Comparison of ENCODE assay signal across 11 cellular contexts in genomic region chr3:11508346-11509174, GRCh38.
A peak's percentile ranks its signal among the peaks of the same experiment; 100 is the strongest.
DNase-seq lines count a peak whose midpoint lies in the region; ATAC-seq and TF ChIP-seq lines count a peak whose summit lies in the region.
"Had no signal": no experiment of that assay in that cellular context is flagged by ENCODE, and none has a peak within 500 bp of the region (broad histone marks: within the 10 kb centered on the region; RNA-seq: fewer than 3 reads in every experiment).

No MANE protein-coding gene starts in this region.

- H3K36me3 ChIP-seq in SJSA1 (no peaks in the 10 kb centered on the region), endodermal cell (ENCODE audit: control insufficient read depth, insufficient read depth, low read length) (no peaks in the 10 kb centered on the region), muscle layer of duodenum (ENCODE audit: control insufficient read depth in 1 of 2, insufficient read depth in 2 of 2, low read length in 2 of 2) (no peaks in the 10 kb centered on the region)

- TF ChIP-seq CTCF in endodermal cell (conservative IDR thresholded peaks at IDR 0.05) (no peak), type B pancreatic cell (conservative IDR thresholded peaks at IDR 0.05) (no peak)

- 72 to 75% methylated on average over 4 to 5 of the region's 5 CpGs for WGBS in endodermal cell (ENCODE audit: insufficient coverage in 1 of 2, insufficient read length in 1 of 2), 2 experiments

- H3K27me3 ChIP-seq in SJSA1 (replicated peaks) (no peaks in the 10 kb centered on the region), endodermal cell (ENCODE audit: control insufficient read depth, insufficient read depth, low read length, poor library complexity, severe bottlenecking) (no peaks in the 10 kb centered on the region), muscle layer of duodenum (ENCODE audit: low read depth, low read length) (no peaks in the 10 kb centered on the region)

- H3K36me3 Mint-ChIP-seq in endodermal cell (ENCODE audit: low read depth) (peaks cover 8% of the 10 kb centered on the region), type B pancreatic cell (no peaks in the 10 kb centered on the region)

- H3K27me3 Mint-ChIP-seq in endodermal cell (ENCODE audit: insufficient read depth) (no peaks in the 10 kb centered on the region), type B pancreatic cell (no peaks in the 10 kb centered on the region)
- H3K27me3 Mint-ChIP-seq: activated CD4-positive, alpha-beta T cell treated with anti-CD3 and anti-CD28 coated beads for 36 hours; activated naive CD8-positive, alpha-beta T cell treated with anti-CD3 and anti-CD28 coated beads, Interleukin-2, amount 50 U/mL, for 24 hours; naive thymus-derived CD4-positive, alpha-beta T cell had no signal

- DNase-seq in SJSA1 (ENCODE audit: low read depth in 1 of 2, low spot score in 2 of 2) = no peak
- DNase-seq in endodermal cell = no peak
- no peak for DNase-seq in type B pancreatic cell (ENCODE audit: extremely low spot score, unreplicated experiment)
- DNase-seq in GM19240 (ENCODE audit: insufficient read length, low spot score) = no peak
- no peak for DNase-seq in GDM1 (lab: John Stamatoyannopoulos, UW)
- DNase-seq: activated CD4-positive, alpha-beta T cell treated with anti-CD3 and anti-CD28 coated beads for 36 hours; activated naive CD8-positive, alpha-beta T cell treated with anti-CD3 and anti-CD28 coated beads, Interleukin-2, amount 50 U/mL, for 24 hours; naive thymus-derived CD4-positive, alpha-beta T cell had no signal

- ATAC-seq in GM21360 (IDR thresholded peaks at IDR 0.05; ENCODE audit: unreplicated experiment) (no peak), GM21529 (IDR thresholded peaks at IDR 0.05; ENCODE audit: unreplicated experiment) (no peak)
- ATAC-seq: activated CD4-positive, alpha-beta T cell treated with anti-CD3 and anti-CD28 coated beads for 36 hours; activated naive CD8-positive, alpha-beta T cell treated with anti-CD3 and anti-CD28 coated beads, Interleukin-2, amount 50 U/mL, for 24 hours; naive thymus-derived CD4-positive, alpha-beta T cell had no signal

- H3K9me3 Mint-ChIP-seq in endodermal cell (peaks cover 9% of the 10 kb centered on the region), type B pancreatic cell (no peaks in the 10 kb centered on the region)
- H3K9me3 Mint-ChIP-seq: activated naive CD8-positive, alpha-beta T cell treated with anti-CD3 and anti-CD28 coated beads, Interleukin-2, amount 50 U/mL, for 24 hours had no signal

- H3K4me3 Mint-ChIP-seq in endodermal cell (peak overlapping the region; percentile 11), type B pancreatic cell (peak overlapping the region; percentile 70)
- H3K4me3 Mint-ChIP-seq: activated CD4-positive, alpha-beta T cell treated with anti-CD3 and anti-CD28 coated beads for 36 hours; activated naive CD8-positive, alpha-beta T cell treated with anti-CD3 and anti-CD28 coated beads, Interleukin-2, amount 50 U/mL, for 24 hours; naive thymus-derived CD4-positive, alpha-beta T cell had no signal

- H3K9ac ChIP-seq in endodermal cell (ENCODE audit: extremely low read depth, low read length, poor library complexity, severe bottlenecking) = no peak overlapping the region

- H3K4me1 Mint-ChIP-seq in endodermal cell (peaks cover 29% of the 10 kb centered on the region), type B pancreatic cell (ENCODE audit: unreplicated experiment) (peaks cover 27% of the 10 kb centered on the region)

- H3K27ac Mint-ChIP-seq in endodermal cell (peak overlapping the region; percentile 74), type B pancreatic cell (peak overlapping the region; percentile 76)
- H3K27ac Mint-ChIP-seq: activated CD4-positive, alpha-beta T cell treated with anti-CD3 and anti-CD28 coated beads for 36 hours; activated naive CD8-positive, alpha-beta T cell treated with anti-CD3 and anti-CD28 coated beads, Interleukin-2, amount 50 U/mL, for 24 hours had no signal

- H3K4me1 ChIP-seq in SJSA1 (replicated peaks) (peaks cover 46% of the 10 kb centered on the region), endodermal cell (ENCODE audit: control insufficient read depth, insufficient read depth, low read length) (peaks cover 12% of the 10 kb centered on the region), muscle layer of duodenum (ENCODE audit: control insufficient read depth in 1 of 2, insufficient read depth in 2 of 2, low read length in 2 of 2) (peaks cover 12 to 22% of the 10 kb centered on the region in 2 donors)

- H3K27ac ChIP-seq in SJSA1 (peak overlapping the region; percentile 87), endodermal cell (ENCODE audit: low read depth, low read length) (peak overlapping the region; percentile 21), muscle layer of duodenum (ENCODE audit: low read length) (peak overlapping the region; percentile 56)

- H3K4me3 ChIP-seq in SJSA1 = no peak overlapping the region
- H3K4me3 ChIP-seq in endodermal cell (ENCODE audit: low read length) = peak overlapping the region; percentile 64
- H3K4me3 ChIP-seq in muscle layer of duodenum (ENCODE audit: low read depth in 1 of 2, low read length in 2 of 2) = no peak overlapping the region

- no peaks in the 10 kb centered on the region for H3K9me3 ChIP-seq in SJSA1 (replicated peaks)
- H3K9me3 ChIP-seq in endodermal cell (ENCODE audit: control insufficient read depth, low read length) = no peaks in the 10 kb centered on the region
- H3K9me3 ChIP-seq in muscle layer of duodenum (ENCODE audit: control insufficient read depth in 1 of 2, low read length in 2 of 2) = no peaks in the 10 kb centered on the region

Comparison
In these comparisons a context has a peak if more than half of its experiments do, and no peak if none do; other contexts are left out.
1. H3K27ac ChIP-seq: peak in every context shown above with its lines; median percentile 87 in SJSA1; 56 in muscle layer of duodenum; 21 in endodermal cell.